In genomic region chr12:6853626-6854025, GRCh38 we compare ENCODE assay signal across 9 cellular contexts. TPM values are rescaled to one million over a fixed set of nuclear protein-coding genes. Genes with fewer than 3 reads are reported as not detected.
A peak's percentile ranks its signal among the peaks of the same experiment; 100 is the strongest.
DNase-seq lines count a peak whose midpoint lies in the region; ATAC-seq and TF ChIP-seq lines count a peak whose summit lies in the region.
"Had no signal": no experiment of that assay in that cellular context is flagged by ENCODE, and none has a peak within 500 bp of the region (broad histone marks: within the 10 kb centered on the region; RNA-seq: fewer than 3 reads in every experiment).

No MANE protein-coding gene starts in this region.

- ATAC-seq in mucosa of descending colon (no peak), HG03521 (IDR thresholded peaks at IDR 0.05; ENCODE audit: unreplicated experiment) (no peak)

- H4K20me1 ChIP-seq in BLaER1 treated with 17β-estradiol and CSF1 and Interleukin-3, amounts not matched to agents 10 nM and 100 nM = peaks cover 0 to 36% (median 19%) of the 10 kb centered on the region in 11 experiments; a peak in 11 of 22 replicates
- no peaks in the 10 kb centered on the region for H4K20me1 ChIP-seq in neural cell (ENCODE audit: insufficient read depth)

- peaks cover 5% of the 10 kb centered on the region for H3F3A ChIP-seq in neural cell (ENCODE audit: insufficient read depth, low read length, poor library complexity, severe bottlenecking)

- TF ChIP-seq EP300 in neural cell (conservative IDR thresholded peaks at IDR 0.05; ENCODE audit: poor library complexity, severe bottlenecking) = no peak

- H3K4me2 ChIP-seq in BLaER1 treated with 17β-estradiol and CSF1 and Interleukin-3, amounts not matched to agents 10 nM and 100 nM = peak overlapping the region; percentile 87 to 99 (median 94)
- H3K4me2 ChIP-seq in neural cell (ENCODE audit: low read length) = peak overlapping the region; percentile 98

- peak overlapping the region in 9 of 11 experiments; percentile 39 to 91 (median 85); a peak in 17 of 22 replicates for H3K27ac ChIP-seq in BLaER1 treated with 17β-estradiol and CSF1 and Interleukin-3, amounts not matched to agents 10 nM and 100 nM
- H3K27ac ChIP-seq in neural cell (ENCODE audit: low read length) = peak overlapping the region; percentile 98

- TF ChIP-seq CTCF in chondrocyte (IDR thresholded peaks at IDR 0.05) (no peak), neural cell (IDR thresholded peaks at IDR 0.05; ENCODE audit: poor library complexity, severe bottlenecking) (no peak), mucosa of descending colon (IDR thresholded peaks at IDR 0.05) (no peak)

- intact Hi-C loops in mucosa of descending colon (cut with DNase I, micrococcal nuclease) = no loop called here

- no peak for TF ChIP-seq RAD21 in neural cell (conservative IDR thresholded peaks at IDR 0.05)

- H3K9ac ChIP-seq in BLaER1 treated with 17β-estradiol and CSF1 and Interleukin-3, amounts not matched to agents 10 nM and 100 nM = peak overlapping the region; percentile 75 to 92 (median 85)
- H3K9ac ChIP-seq in neural cell (ENCODE audit: low read length) = peak overlapping the region; percentile 87

- no peaks in the 10 kb centered on the region for H3K9me3 Mint-ChIP-seq in chondrocyte (ENCODE audit: low read depth)

- H3K27me3 ChIP-seq in BLaER1 treated with 17β-estradiol and CSF1 and Interleukin-3, amounts not matched to agents 10 nM and 100 nM = no peaks in the 10 kb centered on the region
- H3K27me3 ChIP-seq in MG63 (no peaks in the 10 kb centered on the region), neural cell (ENCODE audit: insufficient read depth, low read depth, low read length) (no peaks in the 10 kb centered on the region)
- H3K27me3 ChIP-seq: neutrophil had no signal

- H3K27ac Mint-ChIP-seq in chondrocyte (ENCODE audit: unreplicated experiment) = peak overlapping the region; percentile 99

- H3K4me1 ChIP-seq in BLaER1 treated with 17β-estradiol and CSF1 and Interleukin-3, amounts not matched to agents 10 nM and 100 nM = peaks cover 34 to 41% (median 38%) of the 10 kb centered on the region in 10 experiments
- H3K4me1 ChIP-seq in mucosa of descending colon (ENCODE audit: low read depth) = peaks cover 19% of the 10 kb centered on the region

- peaks cover 25% of the 10 kb centered on the region for H3K36me3 Mint-ChIP-seq in chondrocyte (ENCODE audit: low read depth)

- peak overlapping the region in 9 of 10 experiments; percentile 65 to 80 (median 71); a peak in 14 of 20 replicates for H3K4me3 ChIP-seq in BLaER1 treated with 17β-estradiol and CSF1 and Interleukin-3, amounts not matched to agents 10 nM and 100 nM
- H3K4me3 ChIP-seq in MG63 = peak overlapping the region; percentile 86
- peak overlapping the region; percentile 75 for H3K4me3 ChIP-seq in neural cell (ENCODE audit: low read length)
- no peak overlapping the region for H3K4me3 ChIP-seq in mucosa of descending colon

- peaks cover 36 to 68% (median 57%) of the 10 kb centered on the region in 11 experiments for H3K36me3 ChIP-seq in BLaER1 treated with 17β-estradiol and CSF1 and Interleukin-3, amounts not matched to agents 10 nM and 100 nM
- peaks cover 70% of the 10 kb centered on the region for H3K36me3 ChIP-seq in MG63
- peaks cover 4% of the 10 kb centered on the region for H3K36me3 ChIP-seq in neural cell (ENCODE audit: insufficient read depth, low read length)
- H3K36me3 ChIP-seq in mucosa of descending colon (ENCODE audit: low read depth) = no peaks in the 10 kb centered on the region

- no peaks in the 10 kb centered on the region for H3K9me3 ChIP-seq in BLaER1 treated with 17β-estradiol and CSF1 and Interleukin-3, amounts not matched to agents 10 nM and 100 nM (replicated peaks in 1 of 11)
- H3K9me3 ChIP-seq in MG63 (no peaks in the 10 kb centered on the region), neural cell (ENCODE audit: low read length) (no peaks in the 10 kb centered on the region), mucosa of descending colon (no peaks in the 10 kb centered on the region)
- H3K9me3 ChIP-seq: neutrophil had no signal

- no peak for DNase-seq in MG63
- DNase-seq in chondrocyte (ENCODE audit: low spot score) = no peak
- no peak for DNase-seq in germinal center (ENCODE audit: low spot score)
- DNase-seq in mucosa of descending colon = no peak
- no peak for DNase-seq in SW480 (ENCODE audit: low spot score)

- H3K27me3 Mint-ChIP-seq in chondrocyte (ENCODE audit: low read depth) = no peaks in the 10 kb centered on the region

- no peak overlapping the region for H2AFZ ChIP-seq in neural cell (ENCODE audit: low read depth, low read length)

- peaks cover 30% of the 10 kb centered on the region for H3K79me2 ChIP-seq in neural cell (replicated peaks; ENCODE audit: insufficient read depth, low read length)

- H3K4me1 Mint-ChIP-seq in chondrocyte (ENCODE audit: low read depth) = peaks cover 37% of the 10 kb centered on the region

- no peaks in the 10 kb centered on the region for H3K9me2 ChIP-seq in neural cell (ENCODE audit: insufficient read depth, low read length)

- H3K4me3 Mint-ChIP-seq in chondrocyte (ENCODE audit: unreplicated experiment) = peak overlapping the region; percentile 94

TF ChIP-seq in neural cell, 6 proteins besides CTCF, POLR2A, EP300 and RAD21:
- TF ChIP-seq MXI1 (conservative IDR thresholded peaks at IDR 0.05; ENCODE audit: poor library complexity, severe bottlenecking) = no peak
- TF ChIP-seq POLR2AphosphoS5 (IDR thresholded peaks at IDR 0.05) = no peak
- no peak for TF ChIP-seq EZH2 (IDR thresholded peaks at IDR 0.05; ENCODE audit: borderline replicate concordance, insufficient read depth, low read length, poor library complexity, severe bottlenecking)
- TF ChIP-seq, protein P1, sequence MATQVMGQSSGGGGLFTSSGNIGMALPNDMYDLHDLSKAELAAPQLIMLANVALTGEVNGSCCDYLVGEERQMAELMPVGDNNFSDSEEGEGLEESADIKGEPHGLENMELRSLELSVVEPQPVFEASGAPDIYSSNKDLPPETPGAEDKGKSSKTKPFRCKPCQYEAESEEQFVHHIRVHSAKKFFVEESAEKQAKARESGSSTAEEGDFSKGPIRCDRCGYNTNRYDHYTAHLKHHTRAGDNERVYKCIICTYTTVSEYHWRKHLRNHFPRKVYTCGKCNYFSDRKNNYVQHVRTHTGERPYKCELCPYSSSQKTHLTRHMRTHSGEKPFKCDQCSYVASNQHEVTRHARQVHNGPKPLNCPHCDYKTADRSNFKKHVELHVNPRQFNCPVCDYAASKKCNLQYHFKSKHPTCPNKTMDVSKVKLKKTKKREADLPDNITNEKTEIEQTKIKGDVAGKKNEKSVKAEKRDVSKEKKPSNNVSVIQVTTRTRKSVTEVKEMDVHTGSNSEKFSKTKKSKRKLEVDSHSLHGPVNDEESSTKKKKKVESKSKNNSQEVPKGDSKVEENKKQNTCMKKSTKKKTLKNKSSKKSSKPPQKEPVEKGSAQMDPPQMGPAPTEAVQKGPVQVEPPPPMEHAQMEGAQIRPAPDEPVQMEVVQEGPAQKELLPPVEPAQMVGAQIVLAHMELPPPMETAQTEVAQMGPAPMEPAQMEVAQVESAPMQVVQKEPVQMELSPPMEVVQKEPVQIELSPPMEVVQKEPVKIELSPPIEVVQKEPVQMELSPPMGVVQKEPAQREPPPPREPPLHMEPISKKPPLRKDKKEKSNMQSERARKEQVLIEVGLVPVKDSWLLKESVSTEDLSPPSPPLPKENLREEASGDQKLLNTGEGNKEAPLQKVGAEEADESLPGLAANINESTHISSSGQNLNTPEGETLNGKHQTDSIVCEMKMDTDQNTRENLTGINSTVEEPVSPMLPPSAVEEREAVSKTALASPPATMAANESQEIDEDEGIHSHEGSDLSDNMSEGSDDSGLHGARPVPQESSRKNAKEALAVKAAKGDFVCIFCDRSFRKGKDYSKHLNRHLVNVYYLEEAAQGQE (IDR thresholded peaks at IDR 0.05; ENCODE audit: borderline replicate concordance) = no peak
- no peak for TF ChIP-seq TAF1 (IDR thresholded peaks at IDR 0.05; ENCODE audit: low read depth)
- TF ChIP-seq SMC3 (conservative IDR thresholded peaks at IDR 0.05; ENCODE audit: poor library complexity) = no peak

RNA-seq across cellular contexts. Expression of gene USP5, which starts 1.7 kb away (rescaled TPM):
- 104 and 143 TPM in 2 replicates for total RNA-seq in MG63 (2014; rRNA removed; shearing (Covaris generic); ENCODE audit: low replicate concordance)
- total RNA-seq in chondrocyte = 103 to 147 TPM (median 106 TPM) in 3 replicates
- 120 and 130 TPM in 2 replicates for polyA plus RNA-seq in neural cell
- polyA minus RNA-seq in neural cell = 104 and 125 TPM in 2 replicates
- 10 to 100 TPM; 65.9 to 80.7 (median 79.7) TPM for total RNA-seq in mucosa of descending colon

RNA-seq across cellular contexts. Expression of gene CDCA3, which starts 2.5 kb away (rescaled TPM):
- 29.8 and 110 TPM in 2 replicates for total RNA-seq in MG63 (2014; rRNA removed; shearing (Covaris generic); ENCODE audit: low replicate concordance)
- 4.1 to 7.5 TPM (median 5.6 TPM) in 3 replicates for total RNA-seq in chondrocyte
- 4.1 and 7.3 TPM in 2 replicates for polyA plus RNA-seq in neural cell
- 4.9 and 5.8 TPM in 2 replicates for polyA minus RNA-seq in neural cell
- 10 to 100 TPM in 1 of 3 donors, 1 to 10 TPM in 2; 2.8 to 15.3 (median 5.2) TPM for total RNA-seq in mucosa of descending colon

RNA-seq across cellular contexts. Expression of gene GNB3, which starts 12.9 kb away (rescaled TPM):
- 0.43 TPM in 1 of 2 replicates, not detected in the other for total RNA-seq in MG63 (2014; rRNA removed; shearing (Covaris generic); ENCODE audit: low replicate concordance)
- 10.2 to 11.5 TPM (median 10.9 TPM) in 3 replicates for total RNA-seq in chondrocyte
- polyA plus RNA-seq in neural cell = 18.8 and 19.0 TPM in 2 replicates
- polyA minus RNA-seq in neural cell = 4.4 and 4.5 TPM in 2 replicates
- 1 to 10 TPM in 1 of 3 donors, under 1 TPM in 2; 0.38 to 5.3 (median 0.96) TPM for total RNA-seq in mucosa of descending colon

RNA-seq across cellular contexts. Expression of gene TPI1, which starts 13.7 kb away (rescaled TPM):
- total RNA-seq in MG63 (2014; rRNA removed; shearing (Covaris generic); ENCODE audit: low replicate concordance) = 1,500 and 1,845 TPM in 2 replicates
- total RNA-seq in chondrocyte (430 to 562 TPM (median 551 TPM) in 3 replicates), mucosa of descending colon (100 to 1,000 TPM; 408 to 766 (median 700) TPM)
- polyA plus RNA-seq in neural cell = 288 and 292 TPM in 2 replicates
- 150 and 158 TPM in 2 replicates for polyA minus RNA-seq in neural cell

RNA-seq across cellular contexts. Expression of gene SPSB2, which starts 19.5 kb away (rescaled TPM):
- total RNA-seq in MG63 (2014; rRNA removed; shearing (Covaris generic); ENCODE audit: low replicate concordance) = 11.4 and 19.9 TPM in 2 replicates
- 7.6 to 11.8 TPM (median 7.9 TPM) in 3 replicates for total RNA-seq in chondrocyte
- polyA plus RNA-seq in neural cell = 12.8 and 14.2 TPM in 2 replicates
- polyA minus RNA-seq in neural cell = 5.8 and 6.0 TPM in 2 replicates
- 10 to 100 TPM in 2 of 3 donors, 1 to 10 TPM in 1; 9.7 to 11.7 (median 10.6) TPM for total RNA-seq in mucosa of descending colon
